Comparison of ENCODE assay signal across 9 cellular contexts in the genomic region with DNA sequence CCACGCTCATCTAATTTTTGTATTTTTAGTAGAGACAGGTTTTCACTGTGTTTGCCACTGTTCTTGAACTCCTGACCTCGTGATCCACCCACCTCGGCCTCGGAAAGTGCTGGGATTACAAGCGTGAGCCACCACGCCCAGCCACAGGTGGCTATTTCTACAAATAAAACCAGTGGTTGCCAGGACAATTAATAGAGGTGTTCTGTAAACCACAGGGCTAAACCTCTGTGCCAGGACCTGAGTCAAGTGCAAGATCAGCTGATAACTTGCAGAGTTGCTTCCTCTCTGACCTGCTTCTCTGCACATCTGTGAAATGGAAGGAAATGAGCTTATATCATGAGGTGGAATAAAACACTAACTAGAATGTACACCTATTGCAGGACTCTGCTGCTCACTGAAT.
DNase-seq lines count a peak whose midpoint lies in the region; ATAC-seq and TF ChIP-seq lines count a peak whose summit lies in the region.
"Had no signal": no experiment of that assay in that cellular context is flagged by ENCODE, and none has a peak within 500 bp of the region (broad histone marks: within the 10 kb centered on the region; RNA-seq: fewer than 3 reads in every experiment).

No MANE protein-coding gene starts in this region.

- H3K4me1 Mint-ChIP-seq in IgD-negative memory B cell (peaks cover 34 to 50% (median 41%) of the 10 kb centered on the region in 3 donors), glutamatergic neuron (ENCODE audit: low read depth, unreplicated experiment) (peaks cover 1% of the 10 kb centered on the region)
- H3K4me1 Mint-ChIP-seq in activated CD8-positive, alpha-beta T cell treated with anti-CD3 and anti-CD28 coated beads for 36 hours (ENCODE audit: low read depth), result peaks cover 21% of the 10 kb centered on the region

- CTCF ChIA-PET in activated CD8-positive, alpha-beta T cell treated with anti-CD3 and anti-CD28 coated beads for 36 hours (lab: Charles Lee), result interaction anchor here (1.7 kb wide), 1 partner anchor 39 kb away, joined by 5 read pairs; no protein-coding TSS in a partner anchor

- POLR2A ChIA-PET in activated CD8-positive, alpha-beta T cell treated with anti-CD3 and anti-CD28 coated beads for 36 hours (lab: Charles Lee), result no interaction called here

- no peaks in the 10 kb centered on the region for H3K9me3 Mint-ChIP-seq in IgD-negative memory B cell
- no peaks in the 10 kb centered on the region for H3K9me3 Mint-ChIP-seq in activated CD8-positive, alpha-beta T cell treated with anti-CD3 and anti-CD28 coated beads for 36 hours
- H3K9me3 Mint-ChIP-seq in glutamatergic neuron (ENCODE audit: unreplicated experiment), result no peaks in the 10 kb centered on the region
- H3K9me3 Mint-ChIP-seq: activated naive CD4-positive, alpha-beta T cell treated with anti-CD3 and anti-CD28 coated beads, Interleukin-2, amount 50 U/mL, for 72 hours had no signal

- peak; percentile 41 to 52 for ATAC-seq in activated CD4-positive, CD25-positive, alpha-beta regulatory T cell treated with anti-CD3 and anti-CD28 coated beads, Interleukin-2, amount 50 U/mL, for 24 hours
- peak; percentile 57 for ATAC-seq in activated CD8-positive, alpha-beta T cell treated with anti-CD3 and anti-CD28 coated beads for 36 hours
- ATAC-seq: activated naive CD4-positive, alpha-beta T cell treated with anti-CD3 and anti-CD28 coated beads, Interleukin-2, amount 50 U/mL, for 72 hours had no signal

- no peak for TF ChIP-seq CTCF in activated CD8-positive, alpha-beta T cell treated with anti-CD3 and anti-CD28 coated beads for 36 hours (IDR thresholded peaks at IDR 0.05)
- TF ChIP-seq CTCF in glutamatergic neuron (IDR thresholded peaks at IDR 0.05; ENCODE audit: partially characterized antibody, unreplicated experiment), result no peak

- intact Hi-C loops in activated CD8-positive, alpha-beta T cell treated with anti-CD3 and anti-CD28 coated beads for 36 hours (cut with micrococcal nuclease), result no loop called here
- intact Hi-C loops in cardiac septum (cut with DNase I), result no loop called here

- H3K36me3 Mint-ChIP-seq in IgD-negative memory B cell (peaks cover 1% of the 10 kb centered on the region), glutamatergic neuron (ENCODE audit: unreplicated experiment) (no peaks in the 10 kb centered on the region)
- no peaks in the 10 kb centered on the region for H3K36me3 Mint-ChIP-seq in activated CD8-positive, alpha-beta T cell treated with anti-CD3 and anti-CD28 coated beads for 36 hours (ENCODE audit: low read depth)
- H3K36me3 Mint-ChIP-seq: activated naive CD4-positive, alpha-beta T cell treated with anti-CD3 and anti-CD28 coated beads, Interleukin-2, amount 50 U/mL, for 72 hours had no signal

- H3K4me3 Mint-ChIP-seq in IgD-negative memory B cell, result peak overlapping the region in 3 of 4 donors; percentile 30 to 82 (median 62)
- no peak overlapping the region for H3K4me3 Mint-ChIP-seq in activated CD8-positive, alpha-beta T cell treated with anti-CD3 and anti-CD28 coated beads for 36 hours
- no peak overlapping the region for H3K4me3 Mint-ChIP-seq in glutamatergic neuron (ENCODE audit: unreplicated experiment)

- H3K27ac Mint-ChIP-seq in IgD-negative memory B cell, result peak overlapping the region; percentile 80 to 94 (median 86)
- no peak overlapping the region for H3K27ac Mint-ChIP-seq in activated CD8-positive, alpha-beta T cell treated with anti-CD3 and anti-CD28 coated beads for 36 hours
- H3K27ac Mint-ChIP-seq in glutamatergic neuron (ENCODE audit: unreplicated experiment), result no peak overlapping the region
- H3K27ac Mint-ChIP-seq: activated naive CD4-positive, alpha-beta T cell treated with anti-CD3 and anti-CD28 coated beads, Interleukin-2, amount 50 U/mL, for 72 hours had no signal

- H3K27me3 Mint-ChIP-seq in IgD-negative memory B cell (no peaks in the 10 kb centered on the region), glutamatergic neuron (ENCODE audit: unreplicated experiment) (peaks cover 2% of the 10 kb centered on the region)
- H3K27me3 Mint-ChIP-seq in activated CD8-positive, alpha-beta T cell treated with anti-CD3 and anti-CD28 coated beads for 36 hours, result no peaks in the 10 kb centered on the region

- DNase-seq in activated CD4-positive, CD25-positive, alpha-beta regulatory T cell (lab: John Stamatoyannopoulos, UW), result no peak
- peak; percentile 36 for DNase-seq in activated CD8-positive, alpha-beta T cell treated with anti-CD3 and anti-CD28 coated beads for 36 hours
- peak; percentile 32 for DNase-seq in renal cortical epithelial cell (ENCODE audit: low read depth)
- DNase-seq in cardiac septum (ENCODE audit: low spot score), result no peak
- DNase-seq in glutamatergic neuron, result no peak
- DNase-seq in Kasumi-1 (lab: John Stamatoyannopoulos, UW), result no peak

Comparison
In these comparisons a context has a peak if more than half of its experiments do, and no peak if none do; other contexts are left out.
1. DNase-seq: peak in activated CD8-positive, alpha-beta T cell treated with anti-CD3 and anti-CD28 coated beads for 36 hours (single experiment) and renal cortical epithelial cell (single experiment); none in activated CD4-positive, CD25-positive, alpha-beta regulatory T cell (0 of 4), cardiac septum (single experiment), glutamatergic neuron (single experiment) and Kasumi-1 (0 of 2).
2. H3K27ac Mint-ChIP-seq: peak in IgD-negative memory B cell (3 of 3); none in activated CD8-positive, alpha-beta T cell treated with anti-CD3 and anti-CD28 coated beads for 36 hours (single experiment) and glutamatergic neuron (single experiment).
3. H3K4me3 Mint-ChIP-seq: peak in IgD-negative memory B cell (3 of 4); none in activated CD8-positive, alpha-beta T cell treated with anti-CD3 and anti-CD28 coated beads for 36 hours (single experiment) and glutamatergic neuron (single experiment).